Comparison of ENCODE assay signal across 14 cellular contexts in the genomic region with DNA sequence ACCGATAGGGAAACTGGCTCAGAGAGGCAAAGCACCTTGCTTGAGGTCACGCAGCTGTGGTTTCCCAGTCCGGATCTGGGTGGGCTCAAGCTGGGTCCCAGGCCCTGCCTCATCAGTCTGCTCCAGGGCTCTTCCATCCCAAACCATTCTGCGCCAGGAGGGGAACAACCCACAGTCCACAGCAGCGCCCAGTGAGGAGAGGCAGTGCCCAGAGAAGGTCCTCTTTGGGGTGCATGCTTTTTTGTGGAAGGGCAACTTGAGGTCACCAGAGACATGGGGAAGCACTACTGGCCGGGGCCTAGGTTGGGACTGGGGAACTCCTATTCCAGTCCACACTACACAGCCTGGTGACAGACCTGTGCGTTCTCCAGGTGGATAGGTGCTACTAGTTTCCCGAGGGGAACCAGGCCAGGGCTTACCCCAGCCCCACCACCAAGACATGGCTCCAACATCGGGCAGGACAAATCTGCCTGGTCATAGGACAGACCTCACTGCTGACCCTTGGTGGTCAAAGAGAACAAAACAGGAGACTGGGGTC.
DNase-seq lines count a peak whose midpoint lies in the region; ATAC-seq and TF ChIP-seq lines count a peak whose summit lies in the region.
"Had no signal": no experiment of that assay in that cellular context is flagged by ENCODE, and none has a peak within 500 bp of the region (broad histone marks: within the 10 kb centered on the region; RNA-seq: fewer than 3 reads in every experiment).

No MANE protein-coding gene starts in this region.

- no peak overlapping the region for H3K4me3 Mint-ChIP-seq in dendritic cell treated with granulocyte-macrophage colony-stimulating factor and Interleukin-4, amounts not matched to agents 40 ng/mL and 50 ng/mL, for 4 days
- no peak overlapping the region for H3K4me3 Mint-ChIP-seq in osteocyte (ENCODE audit: unreplicated experiment)
- no peak overlapping the region for H3K4me3 Mint-ChIP-seq in stimulated activated naive B cell treated with anti-CD40 and anti-IgM and Interleukin-4, amounts not matched to agents 10 μg/mL and 1 μg/mL and 100 μg/mL, for 72 hours

- H3K9me3 Mint-ChIP-seq in dendritic cell treated with granulocyte-macrophage colony-stimulating factor and Interleukin-4, amounts not matched to agents 40 ng/mL and 50 ng/mL, for 4 days, result no peaks in the 10 kb centered on the region
- H3K9me3 Mint-ChIP-seq in osteocyte (ENCODE audit: unreplicated experiment), result no peaks in the 10 kb centered on the region
- H3K9me3 Mint-ChIP-seq in stimulated activated naive B cell treated with anti-CD40 and anti-IgM and Interleukin-4, amounts not matched to agents 10 μg/mL and 1 μg/mL and 100 μg/mL, for 72 hours, result peaks cover 0 to 3% of the 10 kb centered on the region in 2 donors

- no peak for TF ChIP-seq CTCF in osteocyte (IDR thresholded peaks at IDR 0.05)

- peaks cover 42% of the 10 kb centered on the region for H3K27me3 Mint-ChIP-seq in dendritic cell treated with granulocyte-macrophage colony-stimulating factor and Interleukin-4, amounts not matched to agents 40 ng/mL and 50 ng/mL, for 4 days
- peaks cover 7% of the 10 kb centered on the region for H3K27me3 Mint-ChIP-seq in osteocyte (ENCODE audit: unreplicated experiment)
- H3K27me3 Mint-ChIP-seq in stimulated activated naive B cell treated with anti-CD40 and anti-IgM and Interleukin-4, amounts not matched to agents 10 μg/mL and 1 μg/mL and 100 μg/mL, for 72 hours, result peaks cover 10 to 35% of the 10 kb centered on the region in 2 donors

- DNase-seq in activated CD4-positive, alpha-beta T cell treated with anti-CD3 and anti-CD28 coated beads for 1 hour, result peak; percentile 6
- DNase-seq in activated CD4-positive, alpha-beta T cell treated with anti-CD3 and anti-CD28 coated beads, Interleukin-2, amount 50 U/mL, for 48 hours, result no peak
- DNase-seq in 8988T, result peak; percentile 24
- peak; percentile 80 for DNase-seq in osteocyte (ENCODE audit: extremely low spot score, unreplicated experiment)
- DNase-seq in NCI-H345 treated with DMSO at 0.1 percent for 48 hours (lab: John Stamatoyannopoulos, UW; ENCODE audit: unreplicated experiment), result no peak
- DNase-seq in stimulated activated naive B cell treated with anti-CD40 and anti-IgM and Interleukin-4, amounts not matched to agents 10 μg/mL and 1 μg/mL and 100 μg/mL, for 72 hours, result no peak
- DNase-seq: GF-D8, MG63, NCI-H1092 treated with DMSO at 0.1 percent for 48 hours, NCI-H1694 treated with DMSO at 0.1 percent for 48 hours, NCI-H774, PC-9 had no signal

- H3K4me1 Mint-ChIP-seq in dendritic cell treated with granulocyte-macrophage colony-stimulating factor and Interleukin-4, amounts not matched to agents 40 ng/mL and 50 ng/mL, for 4 days (ENCODE audit: low read depth), result peaks cover 31% of the 10 kb centered on the region
- H3K4me1 Mint-ChIP-seq in osteocyte (ENCODE audit: unreplicated experiment), result peaks cover 4% of the 10 kb centered on the region
- peaks cover 3 to 7% of the 10 kb centered on the region in 2 donors for H3K4me1 Mint-ChIP-seq in stimulated activated naive B cell treated with anti-CD40 and anti-IgM and Interleukin-4, amounts not matched to agents 10 μg/mL and 1 μg/mL and 100 μg/mL, for 72 hours

- intact Hi-C loops in dendritic cell treated with granulocyte-macrophage colony-stimulating factor and Interleukin-4, amounts not matched to agents 40 ng/mL and 50 ng/mL, for 4 days (cut with micrococcal nuclease), result no loop called here

- H3K27ac Mint-ChIP-seq in dendritic cell treated with granulocyte-macrophage colony-stimulating factor and Interleukin-4, amounts not matched to agents 40 ng/mL and 50 ng/mL, for 4 days, result peak overlapping the region; percentile 20
- H3K27ac Mint-ChIP-seq in osteocyte (ENCODE audit: unreplicated experiment), result no peak overlapping the region
- H3K27ac Mint-ChIP-seq in stimulated activated naive B cell treated with anti-CD40 and anti-IgM and Interleukin-4, amounts not matched to agents 10 μg/mL and 1 μg/mL and 100 μg/mL, for 72 hours, result no peak overlapping the region

- no peaks in the 10 kb centered on the region for H3K36me3 Mint-ChIP-seq in dendritic cell treated with granulocyte-macrophage colony-stimulating factor and Interleukin-4, amounts not matched to agents 40 ng/mL and 50 ng/mL, for 4 days (ENCODE audit: low read depth)
- no peaks in the 10 kb centered on the region for H3K36me3 Mint-ChIP-seq in osteocyte (ENCODE audit: unreplicated experiment)
- H3K36me3 Mint-ChIP-seq in stimulated activated naive B cell treated with anti-CD40 and anti-IgM and Interleukin-4, amounts not matched to agents 10 μg/mL and 1 μg/mL and 100 μg/mL, for 72 hours, result no peaks in the 10 kb centered on the region

- no peak for ATAC-seq in GM19035 (IDR thresholded peaks at IDR 0.05; ENCODE audit: unreplicated experiment)
- no peak for ATAC-seq in stimulated activated naive B cell treated with anti-CD40 and anti-IgM and Interleukin-4, amounts not matched to agents 10 μg/mL and 1 μg/mL and 100 μg/mL, for 72 hours (replicated peaks)

Comparison
In these comparisons a context has a peak if more than half of its experiments do, and no peak if none do; other contexts are left out.
1. DNase-seq: peak in activated CD4-positive, alpha-beta T cell treated with anti-CD3 and anti-CD28 coated beads for 1 hour (single experiment), 8988T (single experiment) and osteocyte (single experiment); none in activated CD4-positive, alpha-beta T cell treated with anti-CD3 and anti-CD28 coated beads, Interleukin-2, amount 50 U/mL, for 48 hours (0 of 2), NCI-H345 treated with DMSO at 0.1 percent for 48 hours (single experiment) and stimulated activated naive B cell treated with anti-CD40 and anti-IgM and Interleukin-4, amounts not matched to agents 10 μg/mL and 1 μg/mL and 100 μg/mL, for 72 hours (single experiment).